Comparison of ENCODE assay signal across 1 cellular context in genomic region chr10:48251152-48251524, GRCh38.
TF ChIP-seq lines count a peak whose summit lies in the region.

No MANE protein-coding gene starts in this region.

TF ChIP-seq in SK-N-SH treated with all-trans-retinoic acid at 6 μM for 48 hours, 23 proteins besides CTCF, POLR2A, EP300 and RAD21 (continued from another document):
- TF ChIP-seq CSRNP3 (CRISPR knock-in tag; IDR thresholded peaks at IDR 0.05): no peak
- TF ChIP-seq, protein P1, sequence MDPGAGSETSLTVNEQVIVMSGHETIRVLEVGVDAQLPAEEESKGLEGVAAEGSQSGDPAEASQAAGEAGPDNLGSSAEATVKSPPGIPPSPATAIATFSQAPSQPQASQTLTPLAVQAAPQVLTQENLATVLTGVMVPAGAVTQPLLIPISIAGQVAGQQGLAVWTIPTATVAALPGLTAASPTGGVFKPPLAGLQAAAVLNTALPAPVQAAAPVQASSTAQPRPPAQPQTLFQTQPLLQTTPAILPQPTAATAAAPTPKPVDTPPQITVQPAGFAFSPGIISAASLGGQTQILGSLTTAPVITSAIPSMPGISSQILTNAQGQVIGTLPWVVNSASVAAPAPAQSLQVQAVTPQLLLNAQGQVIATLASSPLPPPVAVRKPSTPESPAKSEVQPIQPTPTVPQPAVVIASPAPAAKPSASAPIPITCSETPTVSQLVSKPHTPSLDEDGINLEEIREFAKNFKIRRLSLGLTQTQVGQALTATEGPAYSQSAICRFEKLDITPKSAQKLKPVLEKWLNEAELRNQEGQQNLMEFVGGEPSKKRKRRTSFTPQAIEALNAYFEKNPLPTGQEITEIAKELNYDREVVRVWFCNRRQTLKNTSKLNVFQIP (CRISPR knock-in tag; IDR thresholded peaks at IDR 0.05; ENCODE audit: borderline replicate concordance, low read depth): no peak
- TF ChIP-seq ZFP30 (CRISPR knock-in tag; IDR thresholded peaks at IDR 0.05): no peak
TF ChIP-seq in SK-N-SH treated with all-trans-retinoic acid at 6 μM for 48 hours: peak in this region for 0.
